ENCODE assay signal across 8 cellular contexts in genomic region chr14:23160924-23161522, GRCh38. TPM values are rescaled to one million over a fixed set of nuclear protein-coding genes. Genes with fewer than 3 reads are reported as not detected.
DNase-seq lines count a peak whose midpoint lies in the region; ATAC-seq and TF ChIP-seq lines count a peak whose summit lies in the region.

No MANE protein-coding gene starts in this region.

- no peak overlapping the region for H3K4me2 ChIP-seq in mesendoderm (ENCODE audit: low read length)

- TF ChIP-seq CTCF in GM13977 (IDR thresholded peaks at IDR 0.05; ENCODE audit: extremely low read depth, insufficient read depth, missing control alignments) (no peak), coronary artery (IDR thresholded peaks at IDR 0.05) (no peak)

- WGBS in ectodermal cell, 2 experiments, result 11 to 15% methylated on average over 11 of the region's 11 CpGs
- WGBS in mesendoderm (ENCODE audit: extremely low coverage, insufficient coverage, low lambda C conversion rate), result no CpG with 5 or more reads among the region's 11 CpGs
- 47 to 48% methylated on average over 11 of the region's 11 CpGs for whole genome bisulfite sequencing in aorta, 2 donors

- H2BK15ac ChIP-seq in mesendoderm (replicated peaks; ENCODE audit: low read depth), result no peak overlapping the region

- no peak overlapping the region for H3K18ac ChIP-seq in mesendoderm (ENCODE audit: low read length)

- H3K36me3 ChIP-seq in ectodermal cell (ENCODE audit: control insufficient read depth, insufficient read depth, low read length) (no peaks in the 10 kb centered on the region), mesendoderm (ENCODE audit: control insufficient read depth, insufficient read depth, low read length) (no peaks in the 10 kb centered on the region), aorta (ENCODE audit: control insufficient read depth in 1 of 2, insufficient read depth in 2 of 2, low read length in 1 of 2) (no peaks in the 10 kb centered on the region)

- no peak overlapping the region for H3K56ac ChIP-seq in mesendoderm (ENCODE audit: low read length)

- H3K9ac ChIP-seq in mesendoderm (ENCODE audit: low read length), result no peak overlapping the region

- H3K79me1 ChIP-seq in mesendoderm (ENCODE audit: low read length), result no peaks in the 10 kb centered on the region

- H2BK120ac ChIP-seq in mesendoderm (ENCODE audit: low read depth, low read length), result no peak overlapping the region

- H2AK5ac ChIP-seq in mesendoderm (ENCODE audit: low read length), result no peak overlapping the region

- no peak overlapping the region for H3K4me3 ChIP-seq in ectodermal cell (ENCODE audit: insufficient read depth, low read depth, low read length)
- H3K4me3 ChIP-seq in mesendoderm (ENCODE audit: low read length), result no peak overlapping the region
- H3K4me3 ChIP-seq in aorta (ENCODE audit: low read length in 2 of 2), result no peak overlapping the region
- no peak overlapping the region for H3K4me3 ChIP-seq in coronary artery

- H3K9me3 ChIP-seq in ectodermal cell (ENCODE audit: control insufficient read depth, low read length) (no peaks in the 10 kb centered on the region), aorta (ENCODE audit: control insufficient read depth, low read length) (no peaks in the 10 kb centered on the region)

- H2BK5ac ChIP-seq in mesendoderm (ENCODE audit: low read length), result no peak overlapping the region

- H3K27ac ChIP-seq in ectodermal cell (ENCODE audit: insufficient read depth, low read depth, low read length, poor library complexity, severe bottlenecking) (peak overlapping the region; percentile 65), mesendoderm (ENCODE audit: low read depth, low read length) (no peak overlapping the region), aorta (ENCODE audit: low read depth in 1 of 2, low read length in 2 of 2) (no peak overlapping the region), coronary artery (peak overlapping the region in 1 of 2 donors; percentile 75)

- H4K8ac ChIP-seq in mesendoderm (ENCODE audit: low read depth, low read length), result no peak overlapping the region

- no peak overlapping the region for H4K5ac ChIP-seq in mesendoderm (ENCODE audit: low read length)

- DNase-seq in AG20443 (ENCODE audit: low spot score) (peak; percentile 79), NCI-H69 (lab: John Stamatoyannopoulos, UW) (peak; percentile 14), mesendoderm (peak; percentile 89), aorta (peak in 1 of 2 donors; percentile 75), GM13977 (ENCODE audit: low spot score) (no peak), coronary artery (ENCODE audit: low spot score) (no peak)
- DNase-seq in activated naive CD4-positive, alpha-beta T cell (lab: John Stamatoyannopoulos, UW), result no peak

- peaks cover 8% of the 10 kb centered on the region for H3K4me1 ChIP-seq in ectodermal cell (ENCODE audit: control insufficient read depth, insufficient read depth, low read length)
- peaks cover 7% of the 10 kb centered on the region for H3K4me1 ChIP-seq in mesendoderm (ENCODE audit: control insufficient read depth, low read depth, low read length)
- H3K4me1 ChIP-seq in aorta (ENCODE audit: control insufficient read depth in 1 of 2, insufficient read depth in 2 of 2, low read length in 2 of 2), result no peaks in the 10 kb centered on the region

- no peak overlapping the region for H3K23ac ChIP-seq in mesendoderm (ENCODE audit: low read length)

- H3K27me3 ChIP-seq in ectodermal cell (ENCODE audit: control insufficient read depth, insufficient read depth, low read length, poor library complexity, severe bottlenecking) (no peaks in the 10 kb centered on the region), mesendoderm (ENCODE audit: insufficient read depth, low read length, poor library complexity) (no peaks in the 10 kb centered on the region), aorta (ENCODE audit: control insufficient read depth in 1 of 2, insufficient read depth in 2 of 2, low read length in 1 of 2) (no peaks in the 10 kb centered on the region)

- in situ Hi-C loops in GM13977 (cut with MboI; ENCODE audit: low pct_unique_long_range_greater_than_20kb, low sequenced_read_pairs, unreplicated experiment), result no loop called here

- ATAC-seq in aorta (ENCODE audit: low FRiP score), result peak; percentile 60

- intact Hi-C loops in aorta (cut with DNase I), result no loop called here

- H3K4ac ChIP-seq in mesendoderm (ENCODE audit: low read depth, low read length), result no peak overlapping the region

- no peaks in the 10 kb centered on the region for H3K79me2 ChIP-seq in mesendoderm (ENCODE audit: control insufficient read depth, insufficient read depth, low read length)

RNA-seq across cellular contexts. Expression of gene SLC7A8, which starts 22.4 kb away (rescaled TPM):
- 105 TPM for polyA plus RNA-seq in ectodermal cell (2013, experiment 1 of 4)
- polyA plus RNA-seq in ectodermal cell (2013, experiment 2 of 4), result 135 TPM
- 61.8 TPM for polyA plus RNA-seq in ectodermal cell (2013, experiment 3 of 4)
- polyA plus RNA-seq in ectodermal cell (2013, experiment 4 of 4), result 80.4 TPM
- polyA plus RNA-seq in mesendoderm (2013, experiment 1 of 2), result 73.0 TPM
- 73.7 TPM for polyA plus RNA-seq in mesendoderm (2013, experiment 2 of 2)
- total RNA-seq in aorta, result 10 to 100 TPM; 20.0 to 31.4 TPM
- polyA plus RNA-seq in aorta, result 10 to 100 TPM in 1 of 2 donors, 1 to 10 TPM in 1; 8.9 to 11.0 TPM

RNA-seq across cellular contexts. Expression of gene CEBPE, which starts 42.0 kb away (rescaled TPM):
- not detected for polyA plus RNA-seq in ectodermal cell (2013, experiment 1 of 4)
- polyA plus RNA-seq in ectodermal cell (2013, experiment 2 of 4), result not detected
- polyA plus RNA-seq in ectodermal cell (2013, experiment 3 of 4), result not detected
- polyA plus RNA-seq in ectodermal cell (2013, experiment 4 of 4), result not detected
- 0.04 TPM for polyA plus RNA-seq in mesendoderm (2013, experiment 1 of 2)
- polyA plus RNA-seq in mesendoderm (2013, experiment 2 of 2), result 0.07 TPM
- total RNA-seq in aorta, result under 1 TPM; 0.29 to 0.33 TPM
- under 1 TPM in 1 of 2 donors, not detected in 1; 0.13 TPM for polyA plus RNA-seq in aorta

RNA-seq across cellular contexts. Expression of gene CIROP, which starts 56.2 kb away (rescaled TPM):
- not detected for polyA plus RNA-seq in ectodermal cell (2013, experiment 1 of 4)
- polyA plus RNA-seq in ectodermal cell (2013, experiment 2 of 4), result not detected
- not detected for polyA plus RNA-seq in ectodermal cell (2013, experiment 3 of 4)
- polyA plus RNA-seq in ectodermal cell (2013, experiment 4 of 4), result not detected
- polyA plus RNA-seq in mesendoderm (2013, experiment 1 of 2), result 0.04 TPM
- polyA plus RNA-seq in mesendoderm (2013, experiment 2 of 2), result 0.06 TPM
- under 1 TPM in 1 of 2 donors, not detected in 1; 0.18 TPM for total RNA-seq in aorta
- not detected for polyA plus RNA-seq in aorta

Comparison
In these comparisons a context has a peak if more than half of its experiments do, and no peak if none do; other contexts are left out.
1. DNase-seq: peak in AG20443 (single experiment), NCI-H69 (single experiment) and mesendoderm (single experiment); none in activated naive CD4-positive, alpha-beta T cell (0 of 4), GM13977 (single experiment) and coronary artery (single experiment).